1 cellular context compared by ENCODE assay signal in the genomic region with DNA sequence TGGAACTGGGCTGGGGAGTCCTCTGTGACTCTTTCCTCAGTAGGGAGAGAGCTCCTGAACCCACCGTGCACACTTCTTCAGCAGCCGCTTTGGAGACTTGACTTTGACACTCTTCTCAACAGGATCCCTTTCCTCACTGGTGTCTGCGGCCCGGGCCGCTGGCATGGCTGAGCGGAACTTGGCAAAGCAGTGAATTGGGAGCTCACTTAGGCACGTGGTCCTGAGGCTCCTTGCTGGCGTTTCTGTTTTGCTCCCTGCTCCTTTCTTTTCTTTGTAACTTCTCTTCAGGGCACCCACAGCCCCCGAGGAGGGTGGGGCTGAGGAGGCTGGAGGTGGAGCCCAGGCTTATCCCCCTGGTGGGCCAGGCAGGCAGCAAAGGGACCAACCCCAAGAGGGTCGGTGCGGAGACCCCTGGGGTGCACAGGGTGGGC.
TF ChIP-seq lines count a peak whose summit lies in the region.

No MANE protein-coding gene starts in this region.

TF ChIP-seq in K562, 482 proteins besides CTCF, POLR2A, EP300 and RAD21 (continued from another document):
- TF ChIP-seq, protein P1, sequence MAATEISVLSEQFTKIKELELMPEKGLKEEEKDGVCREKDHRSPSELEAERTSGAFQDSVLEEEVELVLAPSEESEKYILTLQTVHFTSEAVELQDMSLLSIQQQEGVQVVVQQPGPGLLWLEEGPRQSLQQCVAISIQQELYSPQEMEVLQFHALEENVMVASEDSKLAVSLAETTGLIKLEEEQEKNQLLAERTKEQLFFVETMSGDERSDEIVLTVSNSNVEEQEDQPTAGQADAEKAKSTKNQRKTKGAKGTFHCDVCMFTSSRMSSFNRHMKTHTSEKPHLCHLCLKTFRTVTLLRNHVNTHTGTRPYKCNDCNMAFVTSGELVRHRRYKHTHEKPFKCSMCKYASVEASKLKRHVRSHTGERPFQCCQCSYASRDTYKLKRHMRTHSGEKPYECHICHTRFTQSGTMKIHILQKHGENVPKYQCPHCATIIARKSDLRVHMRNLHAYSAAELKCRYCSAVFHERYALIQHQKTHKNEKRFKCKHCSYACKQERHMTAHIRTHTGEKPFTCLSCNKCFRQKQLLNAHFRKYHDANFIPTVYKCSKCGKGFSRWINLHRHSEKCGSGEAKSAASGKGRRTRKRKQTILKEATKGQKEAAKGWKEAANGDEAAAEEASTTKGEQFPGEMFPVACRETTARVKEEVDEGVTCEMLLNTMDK (IDR thresholded peaks at IDR 0.05; ENCODE audit: borderline replicate concordance, insufficient read depth, low read depth, low read length, poor library complexity, severe bottlenecking) = peak; percentile 3
TF ChIP-seq in K562: peak in this region for 1.
